9 cellular contexts compared by ENCODE assay signal in the genomic region with DNA sequence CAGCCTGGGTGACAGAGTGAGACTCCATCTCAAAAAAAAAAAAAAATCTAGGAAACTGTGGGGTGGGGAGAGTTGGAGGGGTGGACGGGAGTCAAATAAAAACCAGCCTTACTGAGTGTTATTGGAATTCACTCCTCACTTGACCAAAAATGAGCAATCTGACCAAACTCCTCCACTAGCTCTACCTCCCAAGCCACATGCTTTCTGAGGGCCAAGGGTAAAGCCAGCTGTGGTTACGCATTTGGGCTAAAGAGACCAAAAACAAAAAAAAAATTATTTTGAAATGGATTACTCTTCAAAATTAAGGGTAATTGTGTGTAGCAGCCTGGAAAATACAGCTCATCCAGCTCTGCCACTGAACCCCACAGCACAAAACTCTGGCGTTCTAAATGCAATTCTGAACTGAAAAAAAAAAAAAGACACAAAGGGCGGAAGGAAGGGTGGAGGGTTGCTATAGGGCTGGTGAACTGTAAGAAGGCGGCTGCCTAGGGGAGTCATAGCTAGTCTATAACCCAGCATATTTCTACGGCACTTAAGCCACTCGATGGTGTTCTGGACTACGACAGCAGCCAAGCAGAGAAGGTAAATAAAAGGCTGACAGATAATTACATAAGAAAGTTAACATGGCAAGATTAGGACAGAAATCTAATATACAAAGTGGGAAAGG. TPM values are rescaled to one million over a fixed set of nuclear protein-coding genes. Genes with fewer than 3 reads are reported as not detected.
DNase-seq lines count a peak whose midpoint lies in the region; ATAC-seq and TF ChIP-seq lines count a peak whose summit lies in the region.
"Had no signal": no experiment of that assay in that cellular context is flagged by ENCODE, and none has a peak within 500 bp of the region (broad histone marks: within the 10 kb centered on the region; RNA-seq: fewer than 3 reads in every experiment).

No MANE protein-coding gene starts in this region.

- H3K27ac Mint-ChIP-seq in activated naive CD8-positive, alpha-beta T cell treated with anti-CD3 and anti-CD28 coated beads, Interleukin-2, amount 10 ng/mL, durations not matched to agents 7 days and 5 days = peak overlapping the region; percentile 82

- intact Hi-C loops in mucosa of descending colon (cut with DNase I, micrococcal nuclease) = no loop called here

- peak overlapping the region; percentile 75 for H3K4me3 Mint-ChIP-seq in activated naive CD8-positive, alpha-beta T cell treated with anti-CD3 and anti-CD28 coated beads, Interleukin-2, amount 10 ng/mL, durations not matched to agents 7 days and 5 days

- H3K27me3 Mint-ChIP-seq in activated naive CD8-positive, alpha-beta T cell treated with anti-CD3 and anti-CD28 coated beads, Interleukin-2, amount 10 ng/mL, durations not matched to agents 7 days and 5 days = no peaks in the 10 kb centered on the region

- peak overlapping the region; percentile 9 for H3K27ac ChIP-seq in substantia nigra (ENCODE audit: low read depth, low read length, poor library complexity, severe bottlenecking)
- H3K27ac ChIP-seq: A549 had no signal

- peak; percentile 88 for ATAC-seq in activated naive CD8-positive, alpha-beta T cell treated with anti-CD3 and anti-CD28 coated beads, Interleukin-2, amount 10 ng/mL, durations not matched to agents 7 days and 5 days (ENCODE audit: low read depth)
- ATAC-seq in mucosa of descending colon (peak; percentile 43), GM19467 (IDR thresholded peaks at IDR 0.05; ENCODE audit: unreplicated experiment) (no peak), HG02763 (IDR thresholded peaks at IDR 0.05; ENCODE audit: unreplicated experiment) (no peak)
- ATAC-seq: A549 had no signal

- TF ChIP-seq CTCF in mucosa of descending colon (IDR thresholded peaks at IDR 0.05) = no peak

- H3K36me3 Mint-ChIP-seq in activated naive CD8-positive, alpha-beta T cell treated with anti-CD3 and anti-CD28 coated beads, Interleukin-2, amount 10 ng/mL, durations not matched to agents 7 days and 5 days = peaks cover 11% of the 10 kb centered on the region

- no peak overlapping the region for H3K4me3 ChIP-seq in mucosa of descending colon
- H3K4me3 ChIP-seq: A549 had no signal

- POLR2A ChIA-PET in activated naive CD8-positive, alpha-beta T cell treated with anti-CD3 and anti-CD28 coated beads, Interleukin-2, amount 10 ng/mL, durations not matched to agents 7 days and 5 days (lab: Charles Lee) = interaction anchor here (0.6 to 1.2 kb wide), 2 partner anchors 87 to 291 kb away, joined by 4 to 5 read pairs; no protein-coding TSS in a partner anchor

- no peaks in the 10 kb centered on the region for H3K36me3 ChIP-seq in mucosa of descending colon (ENCODE audit: low read depth)

- peak; percentile 23 for DNase-seq in NCI-H510A treated with DMSO at 0.1 percent for 48 hours (lab: John Stamatoyannopoulos, UW)
- DNase-seq in NCI-H510A (lab: John Stamatoyannopoulos, UW) = no peak
- no peak for DNase-seq in activated naive CD8-positive, alpha-beta T cell treated with anti-CD3 and anti-CD28 coated beads, Interleukin-2, amount 10 ng/mL, durations not matched to agents 7 days and 5 days
- DNase-seq in mucosa of descending colon = no peak
- no peak for DNase-seq in substantia nigra (lab: John Stamatoyannopoulos, UW)
- DNase-seq in DMS 273 (lab: John Stamatoyannopoulos, UW; ENCODE audit: unreplicated experiment) = no peak

- H3K9me3 ChIP-seq in mucosa of descending colon = no peaks in the 10 kb centered on the region
- H3K9me3 ChIP-seq: A549 had no signal

- no peaks in the 10 kb centered on the region for H3K4me1 ChIP-seq in mucosa of descending colon (ENCODE audit: low read depth)

- H3K4me1 Mint-ChIP-seq in activated naive CD8-positive, alpha-beta T cell treated with anti-CD3 and anti-CD28 coated beads, Interleukin-2, amount 10 ng/mL, durations not matched to agents 7 days and 5 days = peaks cover 21% of the 10 kb centered on the region

- H3K9me3 Mint-ChIP-seq in activated naive CD8-positive, alpha-beta T cell treated with anti-CD3 and anti-CD28 coated beads, Interleukin-2, amount 10 ng/mL, durations not matched to agents 7 days and 5 days = no peaks in the 10 kb centered on the region

RNA-seq across cellular contexts. Expression of gene ELMO1, which starts 7.8 kb away (rescaled TPM):
- total RNA-seq in activated naive CD8-positive, alpha-beta T cell treated with anti-CD3 and anti-CD28 coated beads, Interleukin-2, amount 10 ng/mL, durations not matched to agents 7 days and 5 days = 10 to 100 TPM; 73.4 to 78.6 TPM
- total RNA-seq in mucosa of descending colon = 10 to 100 TPM in 2 of 3 donors, 1 to 10 TPM in 1; 9.7 to 27.2 (median 18.2) TPM

Comparison
In these comparisons a context has a peak if more than half of its experiments do, and no peak if none do; other contexts are left out.
1. ATAC-seq: peak in activated naive CD8-positive, alpha-beta T cell treated with anti-CD3 and anti-CD28 coated beads, Interleukin-2, amount 10 ng/mL, durations not matched to agents 7 days and 5 days (single experiment) and mucosa of descending colon (single experiment); none in GM19467 (single experiment) and HG02763 (single experiment).